16 cellular contexts compared by ENCODE assay signal in genomic region chr14:48127674-48128073, GRCh38.
DNase-seq lines count a peak whose midpoint lies in the region; TF ChIP-seq lines count a peak whose summit lies in the region.
"Had no signal": no experiment of that assay in that cellular context is flagged by ENCODE, and none has a peak within 500 bp of the region (broad histone marks: within the 10 kb centered on the region; RNA-seq: fewer than 3 reads in every experiment).

No MANE protein-coding gene starts in this region.

- H3K9me3 ChIP-seq in OCI-LY1 (ENCODE audit: low read length) (no peaks in the 10 kb centered on the region), SU-DHL-6 (ENCODE audit: insufficient read depth, low read length) (no peaks in the 10 kb centered on the region), adrenal gland (replicated peaks in 1 of 3) (no peaks in the 10 kb centered on the region)
- H3K9me3 ChIP-seq: A549; BLaER1 treated with 17β-estradiol and CSF1 and Interleukin-3, amounts not matched to agents 10 nM and 100 nM; Caco-2 had no signal

- no peak overlapping the region for H3K9ac ChIP-seq in OCI-LY1 (ENCODE audit: low read length)
- H3K9ac ChIP-seq in SU-DHL-6 (ENCODE audit: low read length): no peak overlapping the region
- H3K9ac ChIP-seq: BLaER1 treated with 17β-estradiol and CSF1 and Interleukin-3, amounts not matched to agents 10 nM and 100 nM had no signal

- no peak overlapping the region for H3K4me3 ChIP-seq in OCI-LY1 (ENCODE audit: low read depth, low read length, poor library complexity, severe bottlenecking)
- H3K4me3 ChIP-seq in SU-DHL-6 (ENCODE audit: insufficient read depth, low read length, poor library complexity, severe bottlenecking): no peak overlapping the region
- no peak overlapping the region for H3K4me3 ChIP-seq in adrenal gland
- H3K4me3 ChIP-seq: A549; BLaER1 treated with 17β-estradiol and CSF1 and Interleukin-3, amounts not matched to agents 10 nM and 100 nM had no signal

- peak overlapping the region; percentile 37 for H3K4me2 ChIP-seq in OCI-LY1 (ENCODE audit: low read length)
- peak overlapping the region; percentile 48 for H3K4me2 ChIP-seq in SU-DHL-6 (ENCODE audit: low read depth, low read length, poor library complexity, severe bottlenecking)
- H3K4me2 ChIP-seq: A549; BLaER1 treated with 17β-estradiol and CSF1 and Interleukin-3, amounts not matched to agents 10 nM and 100 nM had no signal

- H3K27ac ChIP-seq in OCI-LY1 (ENCODE audit: low read depth, low read length, poor library complexity, severe bottlenecking) (peak overlapping the region; percentile 34), SU-DHL-6 (ENCODE audit: low read depth, low read length) (no peak overlapping the region), adrenal gland (no peak overlapping the region)
- H3K27ac ChIP-seq: 22Rv1; A549; BLaER1 treated with 17β-estradiol and CSF1 and Interleukin-3, amounts not matched to agents 10 nM and 100 nM; C4-2B had no signal

- H3K27me3 ChIP-seq in OCI-LY1 (ENCODE audit: insufficient read depth, low read length) (no peaks in the 10 kb centered on the region), SU-DHL-6 (ENCODE audit: low read length) (no peaks in the 10 kb centered on the region), adrenal gland (no peaks in the 10 kb centered on the region)
- H3K27me3 ChIP-seq: BLaER1 treated with 17β-estradiol and CSF1 and Interleukin-3, amounts not matched to agents 10 nM and 100 nM had no signal

- H3F3A ChIP-seq in OCI-LY1 (ENCODE audit: insufficient read depth, low read length): no peaks in the 10 kb centered on the region
- no peaks in the 10 kb centered on the region; the same call in 1 of the 2 replicates for H3F3A ChIP-seq in SU-DHL-6 (ENCODE audit: insufficient read depth)

- H2AFZ ChIP-seq in OCI-LY1 (ENCODE audit: low read length) (peak overlapping the region; percentile 61; the same call in 1 of the 2 replicates), SU-DHL-6 (ENCODE audit: low read depth, low read length, severe bottlenecking) (peak overlapping the region; percentile 65)

- H3K79me2 ChIP-seq in OCI-LY1 (ENCODE audit: insufficient read depth, low read length) (no peaks in the 10 kb centered on the region), SU-DHL-6 (ENCODE audit: insufficient read depth, low read length) (no peaks in the 10 kb centered on the region)

- H3K9me2 ChIP-seq in OCI-LY1 (ENCODE audit: low read depth, low read length) (no peaks in the 10 kb centered on the region), SU-DHL-6 (replicated peaks; ENCODE audit: insufficient read depth, low read length) (no peaks in the 10 kb centered on the region)

- no peak for TF ChIP-seq POLR2A in adrenal gland (IDR thresholded peaks at IDR 0.05)

- intact Hi-C loops in adrenal gland (cut with DNase I): no loop called here

- no peaks in the 10 kb centered on the region for H4K20me1 ChIP-seq in OCI-LY1 (ENCODE audit: insufficient read depth, low read length)
- no peaks in the 10 kb centered on the region for H4K20me1 ChIP-seq in SU-DHL-6 (ENCODE audit: low read depth, low read length)
- H4K20me1 ChIP-seq: BLaER1 treated with 17β-estradiol and CSF1 and Interleukin-3, amounts not matched to agents 10 nM and 100 nM had no signal

- TF ChIP-seq CTCF in OCI-LY1 (IDR thresholded peaks at IDR 0.05; ENCODE audit: low read length) (no peak), SU-DHL-6 (IDR thresholded peaks at IDR 0.05; ENCODE audit: insufficient read depth, low read length, poor library complexity, severe bottlenecking) (no peak), adrenal gland (IDR thresholded peaks at IDR 0.05) (no peak)

- H3K36me3 ChIP-seq in OCI-LY1 (ENCODE audit: insufficient read depth, low read length) (no peaks in the 10 kb centered on the region), SU-DHL-6 (ENCODE audit: low read length) (0 out of 2 replicates have a peak, but pooled peaks cover 3% of the 10 kb centered on the region), adrenal gland (replicated peaks in 1 of 2) (no peaks in the 10 kb centered on the region)
- H3K36me3 ChIP-seq: BLaER1 treated with 17β-estradiol and CSF1 and Interleukin-3, amounts not matched to agents 10 nM and 100 nM had no signal

- H3K4me1 ChIP-seq in OCI-LY1 (ENCODE audit: insufficient read depth, low read length, severe bottlenecking): peaks cover 31% of the 10 kb centered on the region
- peaks cover 12 to 14% of the 10 kb centered on the region in 2 donors for H3K4me1 ChIP-seq in adrenal gland (replicated peaks in 1 of 2)
- H3K4me1 ChIP-seq: A549; BLaER1 treated with 17β-estradiol and CSF1 and Interleukin-3, amounts not matched to agents 10 nM and 100 nM; Caco-2 had no signal

- DNase-seq in adrenal gland (peak; percentile 20 to 69 (median 57)), SIG-M5 (lab: John Stamatoyannopoulos, UW) (no peak), SW480 (ENCODE audit: low spot score) (no peak)
- DNase-seq: AML-193; Caco-2; Calu3; CD4-positive, alpha-beta T cell; CD8-positive, alpha-beta T cell; DMS79 treated with DMSO at 0.1 percent for 48 hours; GF-D8 had no signal

- WGBS in adrenal gland, 4 donors: 43 to 48% (median 45%) methylated on average over 5 of the region's 5 CpGs

Comparison
In these comparisons a context has a peak if more than half of its experiments do, and no peak if none do; other contexts are left out.
1. DNase-seq: peak in adrenal gland (7 of 7); none in SIG-M5 (single experiment) and SW480 (single experiment).